20 cellular contexts compared by ENCODE assay signal in the genomic region with DNA sequence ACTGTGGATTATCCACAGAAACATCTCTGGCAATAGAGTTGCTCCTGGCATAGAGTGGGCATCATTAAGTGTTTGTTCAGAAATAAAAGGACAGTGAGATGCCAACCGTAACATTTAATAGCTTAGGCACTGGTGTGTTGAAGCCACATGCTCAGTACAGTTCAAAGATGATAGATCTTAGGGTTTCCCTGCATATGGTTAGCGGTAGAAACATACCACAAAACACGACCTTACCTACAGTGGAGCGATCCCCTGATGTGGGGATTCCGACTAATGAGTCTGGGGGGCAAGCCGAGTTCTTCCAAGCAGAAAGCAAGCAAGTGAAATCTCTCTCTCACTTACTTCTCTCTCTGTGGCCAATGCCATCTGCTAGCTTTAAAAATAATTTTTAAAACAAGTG.
"Had no signal": no experiment of that assay in that cellular context is flagged by ENCODE, and none has a peak within 500 bp of the region (broad histone marks: within the 10 kb centered on the region; RNA-seq: fewer than 3 reads in every experiment).

No MANE protein-coding gene starts in this region.

- H3K4me3 Mint-ChIP-seq: activated CD4-positive, alpha-beta T cell treated with anti-CD3 and anti-CD28 coated beads, Interleukin-2, amount 10 ng/mL, durations not matched to agents 24 days and 14 days; activated T-cell treated with anti-CD3 and anti-CD28 coated beads, Interleukin-2, amount 50 U/mL, for 4 hours; T-helper 1 cell treated with Interleukin-12 subunit alpha and Interleukin-12 subunit beta and Interleukin-4 antibody, amounts not matched to agents 30 μg/mL and 1 μg/mL, for 36 hours; WTC11 had no signal

- DNase-seq: activated CD4-positive, alpha-beta T cell treated with anti-CD3 and anti-CD28 coated beads for 1 hour; activated CD4-positive, alpha-beta T cell treated with anti-CD3 and anti-CD28 coated beads, Interleukin-2, amount 10 ng/mL, durations not matched to agents 24 days and 14 days; activated CD4-positive, alpha-beta T cell treated with anti-CD3 and anti-CD28 coated beads, Interleukin-2, amount 50 U/mL, for 48 hours; activated CD8-positive, alpha-beta memory T cell treated with anti-CD3 and anti-CD28 coated beads for 24 hours; activated effector memory CD4-positive, alpha-beta T cell treated with anti-CD3 and anti-CD28 coated beads, Interleukin-2, amount 50 U/mL, for 16 hours; activated naive CD4-positive, alpha-beta T cell treated with Interleukin-2 at 50 U/mL for 16 hours; activated T-cell treated with anti-CD3 and anti-CD28 coated beads, Interleukin-2, amount 50 U/mL, for 4 hours; adrenal gland; NCI-H1092 treated with DMSO at 0.1 percent for 48 hours; NCI-H1417 treated with DMSO at 0.1 percent for 48 hours; NCI-H1694; NCI-H2081; NCI-H510A treated with DMSO at 0.1 percent for 48 hours; NCI-H69; PC-3; SHP77; T-helper 9 cell had no signal

- H3K9me3 Mint-ChIP-seq: activated CD4-positive, alpha-beta T cell treated with anti-CD3 and anti-CD28 coated beads, Interleukin-2, amount 10 ng/mL, durations not matched to agents 24 days and 14 days; activated naive CD4-positive, alpha-beta T cell treated with anti-CD3 and anti-CD28 coated beads, Interleukin-2, amount 50 U/mL, for 72 hours; activated T-cell treated with anti-CD3 and anti-CD28 coated beads, Interleukin-2, amount 50 U/mL, for 4 hours; T-helper 1 cell treated with Interleukin-12 subunit alpha and Interleukin-12 subunit beta and Interleukin-4 antibody, amounts not matched to agents 30 μg/mL and 1 μg/mL, for 36 hours; WTC11 had no signal

- ATAC-seq: activated naive CD4-positive, alpha-beta T cell treated with anti-CD3 and anti-CD28 coated beads, Interleukin-2, amount 50 U/mL, for 72 hours; activated T-cell treated with anti-CD3 and anti-CD28 coated beads, Interleukin-2, amount 50 U/mL, for 4 hours; PC-3; WTC11 had no signal

- H3K27ac Mint-ChIP-seq: activated CD4-positive, alpha-beta T cell treated with anti-CD3 and anti-CD28 coated beads, Interleukin-2, amount 10 ng/mL, durations not matched to agents 24 days and 14 days; T-helper 1 cell treated with Interleukin-12 subunit alpha and Interleukin-12 subunit beta and Interleukin-4 antibody, amounts not matched to agents 30 μg/mL and 1 μg/mL, for 36 hours; WTC11 had no signal

- H3K36me3 Mint-ChIP-seq: WTC11 had no signal

- H3K27me3 Mint-ChIP-seq: activated CD4-positive, alpha-beta T cell treated with anti-CD3 and anti-CD28 coated beads, Interleukin-2, amount 10 ng/mL, durations not matched to agents 24 days and 14 days had no signal
